ENCODE assay signal across 1 cellular context in genomic region chr12:104275689-104276088, GRCh38.
TF ChIP-seq lines count a peak whose summit lies in the region.

No MANE protein-coding gene starts in this region.

TF ChIP-seq in SK-N-SH treated with all-trans-retinoic acid at 6 μM for 48 hours, 23 proteins besides CTCF, POLR2A, EP300 and RAD21 (continued from another document):
- TF ChIP-seq, protein P1, sequence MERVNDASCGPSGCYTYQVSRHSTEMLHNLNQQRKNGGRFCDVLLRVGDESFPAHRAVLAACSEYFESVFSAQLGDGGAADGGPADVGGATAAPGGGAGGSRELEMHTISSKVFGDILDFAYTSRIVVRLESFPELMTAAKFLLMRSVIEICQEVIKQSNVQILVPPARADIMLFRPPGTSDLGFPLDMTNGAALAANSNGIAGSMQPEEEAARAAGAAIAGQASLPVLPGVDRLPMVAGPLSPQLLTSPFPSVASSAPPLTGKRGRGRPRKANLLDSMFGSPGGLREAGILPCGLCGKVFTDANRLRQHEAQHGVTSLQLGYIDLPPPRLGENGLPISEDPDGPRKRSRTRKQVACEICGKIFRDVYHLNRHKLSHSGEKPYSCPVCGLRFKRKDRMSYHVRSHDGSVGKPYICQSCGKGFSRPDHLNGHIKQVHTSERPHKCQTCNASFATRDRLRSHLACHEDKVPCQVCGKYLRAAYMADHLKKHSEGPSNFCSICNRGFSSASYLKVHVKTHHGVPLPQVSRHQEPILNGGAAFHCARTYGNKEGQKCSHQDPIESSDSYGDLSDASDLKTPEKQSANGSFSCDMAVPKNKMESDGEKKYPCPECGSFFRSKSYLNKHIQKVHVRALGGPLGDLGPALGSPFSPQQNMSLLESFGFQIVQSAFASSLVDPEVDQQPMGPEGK (CRISPR knock-in tag; IDR thresholded peaks at IDR 0.05; ENCODE audit: borderline replicate concordance) = no peak
- no peak for TF ChIP-seq ZNF70 (CRISPR knock-in tag; IDR thresholded peaks at IDR 0.05)
- no peak for TF ChIP-seq ZC3H10 (CRISPR knock-in tag; IDR thresholded peaks at IDR 0.05)
- no peak for TF ChIP-seq CSRNP3 (CRISPR knock-in tag; IDR thresholded peaks at IDR 0.05)
- TF ChIP-seq SNAI2 (CRISPR knock-in tag; IDR thresholded peaks at IDR 0.05) = no peak
